ENCODE assay signal across 19 cellular contexts in genomic region chr10:86450806-86451603, GRCh38.
"Had no signal": no experiment of that assay in that cellular context is flagged by ENCODE, and none has a peak within 500 bp of the region (broad histone marks: within the 10 kb centered on the region; RNA-seq: fewer than 3 reads in every experiment).

No MANE protein-coding gene starts in this region.

- H3K4me3 Mint-ChIP-seq: activated CD8-positive, alpha-beta T cell treated with anti-CD3 and anti-CD28 coated beads, Interleukin-2, amount 10 ng/mL, durations not matched to agents 7 days and 5 days; nephron progenitor cell; T-helper 17 cell; WTC11 had no signal

- H3K4me1 Mint-ChIP-seq: nephron progenitor cell, WTC11 had no signal

- H3K27ac Mint-ChIP-seq: nephron progenitor cell, T-helper 17 cell, WTC11 had no signal

- ATAC-seq: activated CD8-positive, alpha-beta T cell treated with anti-CD3 and anti-CD28 coated beads, Interleukin-2, amount 10 ng/mL, durations not matched to agents 7 days and 5 days; esophagus mucosa; T-helper 17 cell; WTC11 had no signal

- H3K9me3 Mint-ChIP-seq: activated T-helper 2 cell treated with anti-CD3 and anti-CD28 coated beads, Interferon-gamma antibody, Interleukin-2, Interleukin-4, amounts not matched to agents 10 μg/mL and 5 μg/mL and 100 μg/mL, durations not matched to agents 14 hours and 24 hours and 36 hours had no signal

- H3K36me3 ChIP-seq: ovary had no signal

- H3K4me3 ChIP-seq: ovary, stomach, thoracic aorta had no signal

- DNase-seq: activated CD4-positive, alpha-beta T cell treated with anti-CD3 and anti-CD28 coated beads for 48 hours; activated CD8-positive, alpha-beta memory T cell treated with anti-CD3 and anti-CD28 coated beads, Interleukin-2, amount 50 U/mL, for 48 hours; activated CD8-positive, alpha-beta T cell treated with anti-CD3 and anti-CD28 coated beads, Interleukin-2, amount 10 ng/mL, durations not matched to agents 7 days and 5 days; activated naive CD4-positive, alpha-beta T cell treated with anti-CD3 and anti-CD28 coated beads, Interleukin-2, amount 50 U/mL, for 16 hours; amygdala; brain microvascular endothelial cell; dermis blood vessel endothelial cell; hypothalamus; mammary epithelial cell; nephron progenitor cell; ovary; stimulated activated CD4-positive, alpha-beta T cell treated with anti-CD3 and anti-CD28 coated beads, Interleukin-4, amount 100 ng/mL, for 4 hours; stomach; T-helper 17 cell had no signal

- H3K27me3 Mint-ChIP-seq: T-helper 17 cell had no signal

- H3K27me3 ChIP-seq: brain microvascular endothelial cell, ovary, stomach had no signal

- FAIRE-seq: endometrium had no signal

- H3K9me3 ChIP-seq: ovary, stomach, thoracic aorta had no signal

- H3K27ac ChIP-seq: brain microvascular endothelial cell, ovary, stomach, thoracic aorta had no signal
